8 cellular contexts compared by ENCODE assay signal in genomic region chr3:23805228-23805880, GRCh38. TPM values are rescaled to one million over a fixed set of nuclear protein-coding genes. Genes with fewer than 3 reads are reported as not detected.
A peak's percentile ranks its signal among the peaks of the same experiment; 100 is the strongest.
DNase-seq lines count a peak whose midpoint lies in the region; ATAC-seq and TF ChIP-seq lines count a peak whose summit lies in the region.

No MANE protein-coding gene starts in this region.

- peak overlapping the region; percentile 90 for H3K27ac Mint-ChIP-seq in activated T-cell treated with anti-CD3 and anti-CD28 coated beads, Interleukin-2, amount 50 U/mL, for 72 hours
- H3K27ac Mint-ChIP-seq in activated naive CD8-positive, alpha-beta T cell treated with anti-CD3 and anti-CD28 coated beads for 36 hours: peak overlapping the region; percentile 70

- H3K9me3 ChIP-seq in left lung (no peaks in the 10 kb centered on the region), tibial nerve (no peaks in the 10 kb centered on the region)

- no peak for DNase-seq in activated T-cell treated with anti-CD3 and anti-CD28 coated beads, Interleukin-2, amount 50 U/mL, for 72 hours
- no peak for DNase-seq in activated T-cell treated with anti-CD3 and anti-CD28 coated beads, Interleukin-2, amount 50 U/mL, for 48 hours
- DNase-seq in activated naive CD8-positive, alpha-beta T cell treated with anti-CD3 and anti-CD28 coated beads for 36 hours: no peak
- DNase-seq in left lung (no peak), tibial nerve (ENCODE audit: low spot score in 2 of 2) (no peak), SIG-M5 (lab: John Stamatoyannopoulos, UW) (no peak), omental fat pad (ENCODE audit: low spot score) (no peak), NCI-H2227 treated with DMSO at 0.1 percent for 48 hours (lab: John Stamatoyannopoulos, UW) (no peak)

- no peak for ATAC-seq in activated T-cell treated with anti-CD3 and anti-CD28 coated beads, Interleukin-2, amount 50 U/mL, for 72 hours (replicated peaks in 1 of 2)
- ATAC-seq in left lung (no peak), omental fat pad (ENCODE audit: low FRiP score) (no peak)

- peak overlapping the region in 1 of 2 donors; percentile 91 for H3K27ac ChIP-seq in left lung
- peak overlapping the region; percentile 90 to 94 (median 93) for H3K27ac ChIP-seq in tibial nerve

- no peak for TF ChIP-seq POLR2A in tibial nerve (IDR thresholded peaks at IDR 0.05)

- TF ChIP-seq EP300 in tibial nerve (IDR thresholded peaks at IDR 0.05): no peak

- H3K36me3 ChIP-seq in left lung (no peaks in the 10 kb centered on the region), tibial nerve (no peaks in the 10 kb centered on the region)

- TF ChIP-seq CTCF in left lung (IDR thresholded peaks at IDR 0.05): no peak
- TF ChIP-seq CTCF in tibial nerve (IDR thresholded peaks at IDR 0.05): no peak
- no peak for TF ChIP-seq CTCF in omental fat pad (IDR thresholded peaks at IDR 0.05)

- peak overlapping the region; percentile 87 to 90 for H3K4me3 ChIP-seq in left lung
- H3K4me3 ChIP-seq in tibial nerve: peak overlapping the region; percentile 89 to 95 (median 92)

- H3K4me1 Mint-ChIP-seq in activated T-cell treated with anti-CD3 and anti-CD28 coated beads, Interleukin-2, amount 50 U/mL, for 72 hours (ENCODE audit: low read depth): peaks cover 41% of the 10 kb centered on the region
- H3K4me1 Mint-ChIP-seq in activated naive CD8-positive, alpha-beta T cell treated with anti-CD3 and anti-CD28 coated beads for 36 hours: peaks cover 39% of the 10 kb centered on the region

- H3K9me3 Mint-ChIP-seq in activated T-cell treated with anti-CD3 and anti-CD28 coated beads, Interleukin-2, amount 50 U/mL, for 72 hours: no peaks in the 10 kb centered on the region
- H3K9me3 Mint-ChIP-seq in activated naive CD8-positive, alpha-beta T cell treated with anti-CD3 and anti-CD28 coated beads for 36 hours: no peaks in the 10 kb centered on the region

- H3K4me1 ChIP-seq in left lung (peaks cover 0 to 39% of the 10 kb centered on the region in 2 donors), tibial nerve (peaks cover 0 to 37% (median 11%) of the 10 kb centered on the region in 4 donors)

- intact Hi-C loops in left lung (cut with DNase I): no loop called here

- H3K27me3 ChIP-seq in left lung (no peaks in the 10 kb centered on the region), tibial nerve (no peaks in the 10 kb centered on the region)

- H3K36me3 Mint-ChIP-seq in activated T-cell treated with anti-CD3 and anti-CD28 coated beads, Interleukin-2, amount 50 U/mL, for 72 hours (ENCODE audit: insufficient read depth in 2 of 2): peaks cover 13% of the 10 kb centered on the region in 2 donors
- H3K36me3 Mint-ChIP-seq in activated naive CD8-positive, alpha-beta T cell treated with anti-CD3 and anti-CD28 coated beads for 36 hours: peaks cover 27% of the 10 kb centered on the region

- 18% methylated on average over 20 to 21 of the region's 21 CpGs for WGBS in tibial nerve, 2 donors

- peak overlapping the region; percentile 80 to 92 for H3K4me3 Mint-ChIP-seq in activated T-cell treated with anti-CD3 and anti-CD28 coated beads, Interleukin-2, amount 50 U/mL, for 72 hours
- peak overlapping the region; percentile 90 for H3K4me3 Mint-ChIP-seq in activated naive CD8-positive, alpha-beta T cell treated with anti-CD3 and anti-CD28 coated beads for 36 hours

- H3K27me3 Mint-ChIP-seq in activated T-cell treated with anti-CD3 and anti-CD28 coated beads, Interleukin-2, amount 50 U/mL, for 72 hours (ENCODE audit: low read depth): peaks cover 16% of the 10 kb centered on the region
- H3K27me3 Mint-ChIP-seq in activated naive CD8-positive, alpha-beta T cell treated with anti-CD3 and anti-CD28 coated beads for 36 hours: peaks cover 12% of the 10 kb centered on the region

RNA-seq across cellular contexts. Expression of gene UBE2E1, which starts 0.4 kb away (rescaled TPM):
- total RNA-seq in activated T-cell treated with anti-CD3 and anti-CD28 coated beads, Interleukin-2, amount 50 U/mL, for 72 hours: 10 to 100 TPM; 76.2 to 78.4 TPM
- total RNA-seq in activated naive CD8-positive, alpha-beta T cell treated with anti-CD3 and anti-CD28 coated beads for 36 hours: 10 to 100 TPM; 73.9 to 74.9 TPM
- 10 to 100 TPM; 89.1 to 96.9 TPM for total RNA-seq in left lung
- total RNA-seq in tibial nerve: 100 to 1,000 TPM in 2 of 4 donors, 10 to 100 TPM in 2; 55.1 to 132 (median 99.5) TPM
- total RNA-seq in omental fat pad: 100 to 1,000 TPM in 1 of 4 donors, 10 to 100 TPM in 3; 72.8 to 114 (median 85.6) TPM
